In genomic region chr1:150609726-150610125, GRCh38 we compare ENCODE assay signal across 10 cellular contexts. TPM values are rescaled to one million over a fixed set of nuclear protein-coding genes. Genes with fewer than 3 reads are reported as not detected.
DNase-seq lines count a peak whose midpoint lies in the region; ATAC-seq and TF ChIP-seq lines count a peak whose summit lies in the region.
"Had no signal": no experiment of that assay in that cellular context is flagged by ENCODE, and none has a peak within 500 bp of the region (broad histone marks: within the 10 kb centered on the region; RNA-seq: fewer than 3 reads in every experiment).

No MANE protein-coding gene starts in this region.

- H3K36me3 Mint-ChIP-seq in Calu3 (ENCODE audit: insufficient read depth, unreplicated experiment) = peaks cover 74% of the 10 kb centered on the region
- H3K36me3 Mint-ChIP-seq in activated B cell treated with CpG ODN at 0.5 μM for 24 hours (ENCODE audit: low read depth) = peaks cover 16% of the 10 kb centered on the region
- peaks cover 4% of the 10 kb centered on the region for H3K36me3 Mint-ChIP-seq in osteocyte (ENCODE audit: unreplicated experiment)

- H3K4me1 Mint-ChIP-seq in Calu3 (ENCODE audit: low read depth, unreplicated experiment) = peaks cover 56% of the 10 kb centered on the region
- H3K4me1 Mint-ChIP-seq in activated B cell treated with CpG ODN at 0.5 μM for 24 hours = peaks cover 42% of the 10 kb centered on the region
- peaks cover 44% of the 10 kb centered on the region for H3K4me1 Mint-ChIP-seq in osteocyte (ENCODE audit: unreplicated experiment)

- DNase-seq in Calu3 (no peak), activated B cell treated with CpG ODN at 0.5 μM for 24 hours (no peak), fibroblast of lung (ENCODE audit: low read depth in 2 of 2) (peak; percentile 29 to 42), osteocyte (ENCODE audit: extremely low spot score, unreplicated experiment) (no peak), iPS-NIHi11 (ENCODE audit: low spot score) (no peak), NCI-H2029 (lab: John Stamatoyannopoulos, UW) (no peak)
- DNase-seq: stimulated activated naive CD8-positive, alpha-beta T cell treated with anti-CD3 and anti-CD28 coated beads, Interleukin-15, Interleukin-2, amounts not matched to agents 100 U/mL and 50 U/mL, for 24 hours had no signal

- H3K4me3 Mint-ChIP-seq in Calu3 (ENCODE audit: low read depth, unreplicated experiment) (no peak overlapping the region), activated B cell treated with CpG ODN at 0.5 μM for 24 hours (no peak overlapping the region), osteocyte (ENCODE audit: unreplicated experiment) (no peak overlapping the region)

- H3K4me3 ChIP-seq in fibroblast of lung (replicated peaks in 1 of 4; ENCODE audit: control extremely low read depth in 1 of 4, insufficient read depth in 1 of 4, low read depth in 3 of 4, low read length in 4 of 4) = no peak overlapping the region
- H3K4me3 ChIP-seq: prostate gland had no signal

- CTCF ChIA-PET in Calu3 (lab: Charles Lee) (interaction anchor here (0.5 to 1.3 kb wide), 2 partner anchors 13 to 20 kb away, joined by 3 to 6 read pairs; partner anchors contain the start of gene ENSA), activated B cell treated with CpG ODN at 0.5 μM for 24 hours (lab: Charles Lee) (interaction anchor here (1.2 to 17.1 kb wide), 2 partner anchors 30 to 47 kb away, joined by 4 to 358 read pairs; no protein-coding TSS in a partner anchor)

- peak overlapping the region; percentile 69 for H3K27ac ChIP-seq in fibroblast of lung (ENCODE audit: insufficient read depth, low read length)
- H3K27ac ChIP-seq: prostate gland had no signal

- H3K9me3 Mint-ChIP-seq in Calu3 (ENCODE audit: low read depth, unreplicated experiment) (no peaks in the 10 kb centered on the region), activated B cell treated with CpG ODN at 0.5 μM for 24 hours (no peaks in the 10 kb centered on the region), osteocyte (ENCODE audit: unreplicated experiment) (no peaks in the 10 kb centered on the region)

- H3K36me3 ChIP-seq in fibroblast of lung (ENCODE audit: control insufficient read depth, insufficient read depth, low read length) = no peaks in the 10 kb centered on the region
- H3K36me3 ChIP-seq: prostate gland had no signal

- no peak overlapping the region for H2AFZ ChIP-seq in fibroblast of lung (ENCODE audit: low read length)

- peak overlapping the region; percentile 65 for H3K27ac Mint-ChIP-seq in Calu3 (ENCODE audit: unreplicated experiment)
- H3K27ac Mint-ChIP-seq in activated B cell treated with CpG ODN at 0.5 μM for 24 hours = peak overlapping the region; percentile 24
- H3K27ac Mint-ChIP-seq in osteocyte (ENCODE audit: unreplicated experiment) = peak overlapping the region; percentile 88

- no TSS peak for BruUV-seq in Calu3 (replicated peaks; lab: Mats Ljungman, UMichigan)

- no peak overlapping the region for H3K9ac ChIP-seq in fibroblast of lung (ENCODE audit: insufficient read depth, low read length)

- POLR2A ChIA-PET in activated B cell treated with CpG ODN at 0.5 μM for 24 hours (lab: Charles Lee) = interaction anchor here (0.6 to 14.8 kb wide), 5 partner anchors 19 to 71 kb away, joined by 3 to 272 read pairs (median 12); partner anchors contain the start of genes ENSA and MCL1

- H3K27me3 Mint-ChIP-seq in Calu3 (ENCODE audit: unreplicated experiment) (no peaks in the 10 kb centered on the region), activated B cell treated with CpG ODN at 0.5 μM for 24 hours (no peaks in the 10 kb centered on the region), osteocyte (ENCODE audit: unreplicated experiment) (no peaks in the 10 kb centered on the region)

- H3K4me2 ChIP-seq in fibroblast of lung (ENCODE audit: extremely low read depth, insufficient read depth, low read length) = peak overlapping the region; percentile 13

- H3K4me1 ChIP-seq in fibroblast of lung (ENCODE audit: control insufficient read depth, extremely low read depth, insufficient read depth, low read length) = peaks cover 28% of the 10 kb centered on the region

- H4K20me1 ChIP-seq in fibroblast of lung (ENCODE audit: control insufficient read depth, extremely low read depth, insufficient read depth, low read length) = no peaks in the 10 kb centered on the region

- no peaks in the 10 kb centered on the region for H3K9me3 ChIP-seq in fibroblast of lung (ENCODE audit: control insufficient read depth, insufficient read depth, low read depth, low read length)
- H3K9me3 ChIP-seq: prostate gland had no signal

- H3K27me3 ChIP-seq in fibroblast of lung (ENCODE audit: control insufficient read depth, insufficient read depth, low read length) = no peaks in the 10 kb centered on the region

- intact Hi-C loops in Calu3 (cut with micrococcal nuclease; ENCODE audit: unreplicated experiment) = loop anchor here (2.0 kb wide), 1 partner anchor 35 kb away; no protein-coding TSS in a partner anchor
- intact Hi-C loops in activated B cell treated with CpG ODN at 0.5 μM for 24 hours (cut with micrococcal nuclease) = no loop called here

- peaks cover 8% of the 10 kb centered on the region for H3K79me2 ChIP-seq in fibroblast of lung (ENCODE audit: control insufficient read depth, insufficient read depth, low read length)

- no peak for TF ChIP-seq CTCF in Calu3 (IDR thresholded peaks at IDR 0.05; ENCODE audit: unreplicated experiment)
- TF ChIP-seq CTCF in activated B cell treated with CpG ODN at 0.5 μM for 24 hours (IDR thresholded peaks at IDR 0.05) = no peak
- TF ChIP-seq CTCF in fibroblast of lung (conservative IDR thresholded peaks at IDR 0.05 in 1 of 2, IDR thresholded peaks at IDR 0.05 in 1 of 2; ENCODE audit: low read depth in 1 of 2, low read length in 2 of 2) = no peak
- no peak for TF ChIP-seq CTCF in osteocyte (IDR thresholded peaks at IDR 0.05)

- ATAC-seq in activated B cell treated with CpG ODN at 0.5 μM for 24 hours (ENCODE audit: low read depth) (no peak), HG03159 (IDR thresholded peaks at IDR 0.05; ENCODE audit: unreplicated experiment) (no peak), HG03520 (IDR thresholded peaks at IDR 0.05; ENCODE audit: unreplicated experiment) (no peak)
- ATAC-seq: stimulated activated naive CD8-positive, alpha-beta T cell treated with anti-CD3 and anti-CD28 coated beads, Interleukin-15, Interleukin-2, amounts not matched to agents 100 U/mL and 50 U/mL, for 24 hours had no signal

RNA-seq across cellular contexts. Expression of gene ENSA, which starts 19.7 kb away (rescaled TPM):
- 253 and 276 TPM in 2 replicates for total RNA-seq in Calu3 (2022)
- total RNA-seq in activated B cell treated with CpG ODN at 0.5 μM for 24 hours = 202 and 227 TPM in 2 replicates
- total RNA-seq in fibroblast of lung = 53.7 and 78.1 TPM in 2 replicates
- 112 and 184 TPM in 2 replicates for polyA plus RNA-seq in fibroblast of lung
- 86.2 and 127 TPM in 2 replicates for polyA plus RNA-seq in fibroblast of lung (2012)
- polyA minus RNA-seq in fibroblast of lung (ENCODE audit: low replicate concordance) = 23.7 and 26.6 TPM in 2 replicates
- 111 and 116 TPM in 2 replicates for total RNA-seq in osteocyte

RNA-seq across cellular contexts. Expression of gene MCL1, which starts 30.3 kb away (rescaled TPM):
- total RNA-seq in Calu3 (2022) = 261 and 262 TPM in 2 replicates
- total RNA-seq in activated B cell treated with CpG ODN at 0.5 μM for 24 hours = 224 and 233 TPM in 2 replicates
- 232 and 233 TPM in 2 replicates for total RNA-seq in fibroblast of lung
- 108 and 136 TPM in 2 replicates for polyA plus RNA-seq in fibroblast of lung
- polyA plus RNA-seq in fibroblast of lung (2012) = 105 and 138 TPM in 2 replicates
- 24.4 and 91.5 TPM in 2 replicates for polyA minus RNA-seq in fibroblast of lung (ENCODE audit: low replicate concordance)
- total RNA-seq in osteocyte = 275 and 296 TPM in 2 replicates

Comparison
In these comparisons a context has a peak if more than half of its experiments do, and no peak if none do; other contexts are left out.
1. DNase-seq: peak in fibroblast of lung (2 of 2); none in Calu3 (single experiment), activated B cell treated with CpG ODN at 0.5 μM for 24 hours (single experiment), osteocyte (single experiment), iPS-NIHi11 (single experiment) and NCI-H2029 (single experiment).
2. H3K27ac Mint-ChIP-seq: peak in every context shown above with its lines; median percentile 88 in osteocyte; 65 in Calu3; 24 in activated B cell treated with CpG ODN at 0.5 μM for 24 hours.